In genomic region chr5:148457183-148457620, GRCh38 we compare ENCODE assay signal across 9 cellular contexts.
DNase-seq lines count a peak whose midpoint lies in the region; ATAC-seq and TF ChIP-seq lines count a peak whose summit lies in the region.
"Had no signal": no experiment of that assay in that cellular context is flagged by ENCODE, and none has a peak within 500 bp of the region (broad histone marks: within the 10 kb centered on the region; RNA-seq: fewer than 3 reads in every experiment).

No MANE protein-coding gene starts in this region.

- no peak overlapping the region for H3K4me2 ChIP-seq in hepatocyte

- peak overlapping the region; percentile 86 for H3K27ac ChIP-seq in left ventricle myocardium inferior (replicated peaks)
- peak overlapping the region in 1 of 2 donors; percentile 92 for H3K27ac ChIP-seq in right atrium auricular region
- no peak overlapping the region for H3K27ac ChIP-seq in hepatocyte
- no peak overlapping the region for H3K27ac ChIP-seq in upper lobe of left lung

- H3K9me3 ChIP-seq in left ventricle myocardium inferior (replicated peaks) (no peaks in the 10 kb centered on the region), right atrium auricular region (no peaks in the 10 kb centered on the region), hepatocyte (ENCODE audit: low read depth) (no peaks in the 10 kb centered on the region), upper lobe of left lung (no peaks in the 10 kb centered on the region)

- intact Hi-C loops in left ventricle myocardium inferior (cut with micrococcal nuclease) = no loop called here

- peak; percentile 59 for ATAC-seq in HG03442 (IDR thresholded peaks at IDR 0.05; ENCODE audit: unreplicated experiment)
- ATAC-seq in upper lobe of left lung (ENCODE audit: low FRiP score in 2 of 2) = no peak

- TF ChIP-seq POLR2A in upper lobe of left lung (IDR thresholded peaks at IDR 0.05) = no peak

- no peak overlapping the region for H2AFZ ChIP-seq in hepatocyte

- no peaks in the 10 kb centered on the region for H3K9me2 ChIP-seq in hepatocyte (replicated peaks; ENCODE audit: insufficient read depth)

- H4K20me1 ChIP-seq in hepatocyte (ENCODE audit: insufficient read depth, poor library complexity, severe bottlenecking) = no peaks in the 10 kb centered on the region

- TF ChIP-seq CTCF in left ventricle myocardium inferior (IDR thresholded peaks at IDR 0.05; ENCODE audit: borderline replicate concordance) (peak; percentile 49), right atrium auricular region (IDR thresholded peaks at IDR 0.05) (peak in 1 of 2 donors; percentile 54), hepatocyte (IDR thresholded peaks at IDR 0.05; ENCODE audit: poor library complexity) (peak; percentile 25), upper lobe of left lung (IDR thresholded peaks at IDR 0.05) (peak in 3 of 6 experiments; percentile 13 to 23 (median 21))

- H3K27me3 ChIP-seq in left ventricle myocardium inferior (ENCODE audit: low read depth) (no peaks in the 10 kb centered on the region), right atrium auricular region (no peaks in the 10 kb centered on the region), hepatocyte (no peaks in the 10 kb centered on the region), upper lobe of left lung (no peaks in the 10 kb centered on the region)

- H3K79me2 ChIP-seq in hepatocyte = no peaks in the 10 kb centered on the region

- H3K4me1 ChIP-seq in left ventricle myocardium inferior = peaks cover 56% of the 10 kb centered on the region
- peaks cover 3 to 48% of the 10 kb centered on the region in 2 donors for H3K4me1 ChIP-seq in right atrium auricular region
- no peaks in the 10 kb centered on the region for H3K4me1 ChIP-seq in hepatocyte (ENCODE audit: insufficient read depth)
- no peaks in the 10 kb centered on the region for H3K4me1 ChIP-seq in upper lobe of left lung

- DNase-seq in left ventricle myocardium inferior (no peak), right atrium auricular region (ENCODE audit: low spot score) (no peak), RKO (ENCODE audit: low spot score) (peak; percentile 27), hepatocyte (ENCODE audit: low spot score) (no peak), midbrain (lab: John Stamatoyannopoulos, UW) (no peak), AG08395 (ENCODE audit: low spot score) (no peak), upper lobe of left lung (no peak)
- DNase-seq: activated T-cell treated with anti-CD3 and anti-CD28 coated beads, Interleukin-2, amount 50 U/mL, for 72 hours had no signal

- H3K4me3 ChIP-seq in left ventricle myocardium inferior (no peak overlapping the region), right atrium auricular region (no peak overlapping the region), hepatocyte (no peak overlapping the region), upper lobe of left lung (no peak overlapping the region)

- no peak for TF ChIP-seq EP300 in upper lobe of left lung (IDR thresholded peaks at IDR 0.05)

- H3K36me3 ChIP-seq in left ventricle myocardium inferior (no peaks in the 10 kb centered on the region), right atrium auricular region (no peaks in the 10 kb centered on the region), hepatocyte (replicated peaks; ENCODE audit: insufficient read depth, low read depth) (no peaks in the 10 kb centered on the region), upper lobe of left lung (no peaks in the 10 kb centered on the region)

- WGBS in hepatocyte (ENCODE audit: low lambda C conversion rate, missing lambda C conversion rate) = 50% methylated on average over 5 of the region's 5 CpGs
- 53 to 58% methylated on average over 4 to 5 of the region's 5 CpGs for WGBS in upper lobe of left lung, 2 donors
